ENCODE assay signal across 12 cellular contexts in the genomic region with DNA sequence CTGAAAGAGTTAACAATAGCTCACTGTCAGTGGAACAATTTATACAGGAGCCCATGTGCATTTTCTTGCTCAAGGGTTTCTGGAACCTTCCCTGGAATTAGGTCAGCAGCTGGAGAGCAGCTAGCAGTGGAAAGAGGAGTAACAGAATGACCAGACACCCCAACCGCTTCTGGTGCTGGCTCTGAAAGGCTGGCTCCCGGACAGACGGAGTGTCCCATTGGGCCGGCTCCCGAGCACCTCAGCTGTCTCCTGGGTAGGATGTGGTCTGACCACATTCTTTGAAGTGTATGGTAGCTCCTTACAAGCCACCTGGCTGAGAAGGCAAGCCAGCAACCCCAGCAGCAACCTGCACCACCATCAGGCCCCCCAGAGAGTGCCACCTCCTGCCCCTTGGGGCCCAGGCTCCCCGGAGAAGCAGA. TPM values are rescaled to one million over a fixed set of nuclear protein-coding genes. Genes with fewer than 3 reads are reported as not detected.
DNase-seq lines count a peak whose midpoint lies in the region; ATAC-seq and TF ChIP-seq lines count a peak whose summit lies in the region.
"Had no signal": no experiment of that assay in that cellular context is flagged by ENCODE, and none has a peak within 500 bp of the region (broad histone marks: within the 10 kb centered on the region; RNA-seq: fewer than 3 reads in every experiment).

No MANE protein-coding gene starts in this region.

- TF ChIP-seq CTCF in DND-41 (IDR thresholded peaks at IDR 0.05; ENCODE audit: borderline replicate concordance, extremely low read depth, low read length, poor library complexity, severe bottlenecking) = no peak

- H3K79me2 ChIP-seq in DND-41 (ENCODE audit: insufficient read depth, low read length) = no peaks in the 10 kb centered on the region

- ATAC-seq in DND-41 (ENCODE audit: insufficient read depth, low read depth) (peak; percentile 92), GM19035 (IDR thresholded peaks at IDR 0.05; ENCODE audit: unreplicated experiment) (peak; percentile 74), HG03064 (IDR thresholded peaks at IDR 0.05; ENCODE audit: low read depth, unreplicated experiment) (peak; percentile 89)

- H3K4me3 ChIP-seq in DND-41 (ENCODE audit: low read depth in 1 of 2, low read length in 2 of 2) = no peak overlapping the region
- H3K4me3 ChIP-seq: ovary, SJCRH30 had no signal

- H3K27me3 ChIP-seq in DND-41 (ENCODE audit: insufficient read depth, low read length, poor library complexity) = peaks cover 34% of the 10 kb centered on the region
- H3K27me3 ChIP-seq: ovary, SJCRH30 had no signal

- no peak overlapping the region for H2AFZ ChIP-seq in DND-41 (ENCODE audit: low read depth, low read length)

- no peak overlapping the region for H3K4me2 ChIP-seq in DND-41 (ENCODE audit: insufficient read depth, low read length)

- no peaks in the 10 kb centered on the region for H3K36me3 ChIP-seq in DND-41 (ENCODE audit: insufficient read depth, low read length)
- H3K36me3 ChIP-seq: ovary, SJCRH30 had no signal

- no peaks in the 10 kb centered on the region for H4K20me1 ChIP-seq in DND-41 (ENCODE audit: insufficient read depth, low read length)

- H3K4me1 ChIP-seq in DND-41 (ENCODE audit: insufficient read depth, low read length) = peaks cover 3% of the 10 kb centered on the region; the same call in 1 of the 2 replicates
- H3K4me1 ChIP-seq: SJCRH30 had no signal

- no peak overlapping the region for H3K9ac ChIP-seq in DND-41 (ENCODE audit: low read depth, low read length)

- H3K27ac ChIP-seq in DND-41 (ENCODE audit: low read length) = no peak overlapping the region
- H3K27ac ChIP-seq: ovary, SJCRH30 had no signal

- peak; percentile 50 for DNase-seq in DND-41
- DNase-seq in amniotic epithelial cell (ENCODE audit: low read depth) = peak; percentile 56
- DNase-seq in NCI-H1105 treated with DMSO at 0.1 percent for 48 hours (lab: John Stamatoyannopoulos, UW) = no peak
- DNase-seq in occipital lobe (lab: John Stamatoyannopoulos, UW) = no peak
- DNase-seq in SIG-M5 (lab: John Stamatoyannopoulos, UW) = no peak
- DNase-seq in G401 (ENCODE audit: low spot score) = no peak
- DNase-seq: GDM1, KG1, ovary, SJCRH30 had no signal

- in situ Hi-C loops in G401 (cut with HindIII; ENCODE audit: low sequenced_read_pairs) = no loop called here

- H3K9me3 ChIP-seq in DND-41 (ENCODE audit: insufficient read depth, low read length, severe bottlenecking) = no peaks in the 10 kb centered on the region
- H3K9me3 ChIP-seq: ovary, SJCRH30 had no signal

RNA-seq across cellular contexts. Expression of gene ABTB2, which starts 44.7 kb away (rescaled TPM):
- 3.7 TPM for total RNA-seq in occipital lobe
- 1.8 and 2.9 TPM in 2 replicates for total RNA-seq in G401 (2014; rRNA removed; shearing (Covaris generic))

Comparison
In these comparisons a context has a peak if more than half of its experiments do, and no peak if none do; other contexts are left out.
1. DNase-seq: peak in DND-41 (single experiment) and amniotic epithelial cell (single experiment); none in NCI-H1105 treated with DMSO at 0.1 percent for 48 hours (single experiment), occipital lobe (single experiment), SIG-M5 (single experiment) and G401 (single experiment).
2. Peak in every context shown above with its lines, with median percentiles within 50 percentile points of each other: ATAC-seq.